In genomic region chr2:71670430-71670795, GRCh38 we compare ENCODE assay signal across 28 cellular contexts.
"Had no signal": no experiment of that assay in that cellular context is flagged by ENCODE, and none has a peak within 500 bp of the region (broad histone marks: within the 10 kb centered on the region; RNA-seq: fewer than 3 reads in every experiment).

No MANE protein-coding gene starts in this region.

- H3K36me3 ChIP-seq: breast epithelium, pancreas, thyroid gland, vagina had no signal

- H3K4me1 Mint-ChIP-seq: activated B cell treated with CpG ODN at 0.5 μM for 24 hours; naive B cell; stimulated activated naive B cell treated with anti-CD40 and anti-IgM and Interleukin-4, amounts not matched to agents 10 μg/mL and 1 μg/mL and 100 μg/mL, for 72 hours; T-cell had no signal

- H3K4me1 ChIP-seq: breast epithelium, foreskin keratinocyte, left ventricle myocardium inferior, pancreas, stomach, upper lobe of left lung, vagina had no signal

- H3K9me3 ChIP-seq: breast epithelium, esophagus muscularis mucosa, heart left ventricle, left ventricle myocardium inferior, pancreas, psoas muscle, stomach, thyroid gland, upper lobe of left lung, vagina had no signal

- H3K36me3 Mint-ChIP-seq: activated naive CD4-positive, alpha-beta T cell treated with anti-CD3 and anti-CD28 coated beads, Interleukin-2, amount 50 U/mL, for 72 hours; naive B cell; stimulated activated naive B cell treated with anti-CD40 and anti-IgM and Interleukin-4, amounts not matched to agents 10 μg/mL and 1 μg/mL and 100 μg/mL, for 72 hours; T-cell had no signal

- H3K27me3 Mint-ChIP-seq: activated T-cell treated with anti-CD3 and anti-CD28 coated beads, Interleukin-2, amount 50 U/mL, for 24 hours had no signal

- H3K27ac ChIP-seq: breast epithelium, esophagus muscularis mucosa, foreskin keratinocyte, heart left ventricle, left ventricle myocardium inferior, pancreas, psoas muscle, stomach, thyroid gland, upper lobe of left lung, vagina had no signal

- H3K4me3 ChIP-seq: breast epithelium, esophagus muscularis mucosa, heart left ventricle, left ventricle myocardium inferior, pancreas, psoas muscle, stomach, thyroid gland, upper lobe of left lung, vagina had no signal

- H3K9me3 Mint-ChIP-seq: activated B cell treated with CpG ODN at 0.5 μM for 24 hours; activated naive CD4-positive, alpha-beta T cell treated with anti-CD3 and anti-CD28 coated beads, Interleukin-2, amount 50 U/mL, for 72 hours; activated T-cell treated with anti-CD3 and anti-CD28 coated beads, Interleukin-2, amount 50 U/mL, for 24 hours; nephron progenitor cell; stimulated activated naive B cell treated with anti-CD40 and anti-IgM and Interleukin-4, amounts not matched to agents 10 μg/mL and 1 μg/mL and 100 μg/mL, for 72 hours; T-cell had no signal

- ATAC-seq: activated CD8-positive, alpha-beta T cell treated with anti-CD3 and anti-CD28 coated beads, Interleukin-2, amount 10 ng/mL, durations not matched to agents 7 days and 5 days; activated naive CD4-positive, alpha-beta T cell treated with anti-CD3 and anti-CD28 coated beads, Interleukin-2, amount 50 U/mL, for 72 hours; foreskin keratinocyte; heart left ventricle; pancreas; stimulated activated naive B cell treated with anti-CD40 and anti-IgM and Interleukin-4, amounts not matched to agents 10 μg/mL and 1 μg/mL and 100 μg/mL, for 72 hours; T-cell had no signal

- DNase-seq: activated B cell treated with CpG ODN at 0.5 μM for 24 hours; activated naive CD4-positive, alpha-beta T cell; activated T-cell treated with anti-CD3 and anti-CD28 coated beads, Interleukin-2, amount 50 U/mL, for 24 hours; dermis blood vessel endothelial cell; effector CD4-positive, alpha-beta T cell; foreskin keratinocyte; hypothalamus; left ventricle myocardium inferior; mammary epithelial cell; naive B cell; nephron progenitor cell; nucleus accumbens; pancreas; psoas muscle; stimulated activated CD4-positive, alpha-beta T cell treated with anti-CD3 and anti-CD28 coated beads, Interleukin-15, amount 100 ng/mL, for 24 hours; stimulated activated CD4-positive, alpha-beta T cell treated with anti-CD3 and anti-CD28 coated beads, Interleukin-2, amount 100 ng/mL, for 24 hours; stimulated activated naive B cell treated with anti-CD40 and anti-IgM and Interleukin-4, amounts not matched to agents 10 μg/mL and 1 μg/mL and 100 μg/mL, for 72 hours; stomach; T-cell; thyroid gland had no signal

- H3K27ac Mint-ChIP-seq: activated B cell treated with CpG ODN at 0.5 μM for 24 hours; activated CD8-positive, alpha-beta T cell treated with anti-CD3 and anti-CD28 coated beads, Interleukin-2, amount 10 ng/mL, durations not matched to agents 7 days and 5 days; activated naive CD4-positive, alpha-beta T cell treated with anti-CD3 and anti-CD28 coated beads, Interleukin-2, amount 50 U/mL, for 72 hours; activated T-cell treated with anti-CD3 and anti-CD28 coated beads, Interleukin-2, amount 50 U/mL, for 24 hours; nephron progenitor cell; stimulated activated naive B cell treated with anti-CD40 and anti-IgM and Interleukin-4, amounts not matched to agents 10 μg/mL and 1 μg/mL and 100 μg/mL, for 72 hours; T-cell had no signal

- H3K27me3 ChIP-seq: breast epithelium, esophagus muscularis mucosa, heart left ventricle, pancreas, stomach, thyroid gland, upper lobe of left lung, vagina had no signal

- FAIRE-seq: colon, pancreas had no signal

- H3K4me3 Mint-ChIP-seq: activated B cell treated with CpG ODN at 0.5 μM for 24 hours; activated CD8-positive, alpha-beta T cell treated with anti-CD3 and anti-CD28 coated beads, Interleukin-2, amount 10 ng/mL, durations not matched to agents 7 days and 5 days; activated T-cell treated with anti-CD3 and anti-CD28 coated beads, Interleukin-2, amount 50 U/mL, for 24 hours; naive B cell; nephron progenitor cell; stimulated activated naive B cell treated with anti-CD40 and anti-IgM and Interleukin-4, amounts not matched to agents 10 μg/mL and 1 μg/mL and 100 μg/mL, for 72 hours; T-cell had no signal
